ENCODE assay signal across 8 cellular contexts in genomic region chr7:876972-877311, GRCh38. TPM values are rescaled to one million over a fixed set of nuclear protein-coding genes. Genes with fewer than 3 reads are reported as not detected.
DNase-seq lines count a peak whose midpoint lies in the region; ATAC-seq and TF ChIP-seq lines count a peak whose summit lies in the region.

No MANE protein-coding gene starts in this region.

- H3K4me3 ChIP-seq in iPS-15b (ENCODE audit: low read depth, low read length): peak overlapping the region; percentile 87
- peak overlapping the region; percentile 72 to 87 for H3K4me3 ChIP-seq in stomach smooth muscle (ENCODE audit: low read length in 2 of 2)

- POLR2A ChIA-PET in activated CD8-positive, alpha-beta T cell treated with anti-CD3 and anti-CD28 coated beads, Interleukin-2, amount 10 ng/mL, durations not matched to agents 7 days and 5 days (lab: Charles Lee): interaction anchor here (0.8 to 2.3 kb wide), 4 partner anchors 30 to 98 kb away, joined by 3 to 11 read pairs (median 5); partner anchors contain the start of gene COX19

- no peak for DNase-seq in stimulated activated naive CD8-positive, alpha-beta T cell treated with anti-CD3 and anti-CD28 coated beads, Interleukin-15, Interleukin-2, amounts not matched to agents 100 U/mL and 50 U/mL, for 24 hours
- DNase-seq in activated CD8-positive, alpha-beta T cell treated with anti-CD3 and anti-CD28 coated beads, Interleukin-2, amount 10 ng/mL, durations not matched to agents 7 days and 5 days: no peak
- no peak for DNase-seq in NCI-H2227 treated with DMSO at 0.1 percent for 48 hours (lab: John Stamatoyannopoulos, UW)

- H3K36me3 Mint-ChIP-seq in stimulated activated naive CD8-positive, alpha-beta T cell treated with anti-CD3 and anti-CD28 coated beads, Interleukin-15, Interleukin-2, amounts not matched to agents 100 ng/mL and 50 ng/mL, for 24 hours (ENCODE audit: low read depth): peaks cover 35% of the 10 kb centered on the region
- peaks cover 25% of the 10 kb centered on the region for H3K36me3 Mint-ChIP-seq in activated CD8-positive, alpha-beta T cell treated with anti-CD3 and anti-CD28 coated beads, Interleukin-2, amount 10 ng/mL, durations not matched to agents 7 days and 5 days (ENCODE audit: low read depth)

- CTCF ChIA-PET in activated CD8-positive, alpha-beta T cell treated with anti-CD3 and anti-CD28 coated beads, Interleukin-2, amount 10 ng/mL, durations not matched to agents 7 days and 5 days (lab: Charles Lee): no interaction called here

- peaks cover 3% of the 10 kb centered on the region for H3K4me1 ChIP-seq in iPS-15b (ENCODE audit: control insufficient read depth, insufficient read depth, low read length)
- H3K4me1 ChIP-seq in stomach smooth muscle (ENCODE audit: control insufficient read depth, insufficient read depth, low read length): peaks cover 56% of the 10 kb centered on the region

- no peaks in the 10 kb centered on the region for H3K9me3 ChIP-seq in iPS-15b (ENCODE audit: control insufficient read depth, insufficient read depth, low read length)
- H3K9me3 ChIP-seq in stomach smooth muscle (ENCODE audit: control insufficient read depth in 2 of 2, low read length in 2 of 2): no peaks in the 10 kb centered on the region

- peak overlapping the region; percentile 93 for H3K4me3 Mint-ChIP-seq in stimulated activated naive CD8-positive, alpha-beta T cell treated with anti-CD3 and anti-CD28 coated beads, Interleukin-15, Interleukin-2, amounts not matched to agents 100 ng/mL and 50 ng/mL, for 24 hours
- H3K4me3 Mint-ChIP-seq in activated CD8-positive, alpha-beta T cell treated with anti-CD3 and anti-CD28 coated beads, Interleukin-2, amount 10 ng/mL, durations not matched to agents 7 days and 5 days: peak overlapping the region; percentile 88

- H3K27me3 ChIP-seq in iPS-15b (ENCODE audit: control insufficient read depth, insufficient read depth, low read length): no peaks in the 10 kb centered on the region
- no peaks in the 10 kb centered on the region for H3K27me3 ChIP-seq in stomach smooth muscle (ENCODE audit: control insufficient read depth in 1 of 2, insufficient read depth in 2 of 2, low read length in 2 of 2)

- H3K9me3 Mint-ChIP-seq in stimulated activated naive CD8-positive, alpha-beta T cell treated with anti-CD3 and anti-CD28 coated beads, Interleukin-15, Interleukin-2, amounts not matched to agents 100 ng/mL and 50 ng/mL, for 24 hours: no peaks in the 10 kb centered on the region
- H3K9me3 Mint-ChIP-seq in activated CD8-positive, alpha-beta T cell treated with anti-CD3 and anti-CD28 coated beads, Interleukin-2, amount 10 ng/mL, durations not matched to agents 7 days and 5 days (ENCODE audit: insufficient read depth): no peaks in the 10 kb centered on the region

- H3K27ac Mint-ChIP-seq in stimulated activated naive CD8-positive, alpha-beta T cell treated with anti-CD3 and anti-CD28 coated beads, Interleukin-15, Interleukin-2, amounts not matched to agents 100 ng/mL and 50 ng/mL, for 24 hours: peak overlapping the region; percentile 94
- peak overlapping the region; percentile 90 for H3K27ac Mint-ChIP-seq in activated CD8-positive, alpha-beta T cell treated with anti-CD3 and anti-CD28 coated beads, Interleukin-2, amount 10 ng/mL, durations not matched to agents 7 days and 5 days

- no peaks in the 10 kb centered on the region for H3K27me3 Mint-ChIP-seq in stimulated activated naive CD8-positive, alpha-beta T cell treated with anti-CD3 and anti-CD28 coated beads, Interleukin-15, Interleukin-2, amounts not matched to agents 100 ng/mL and 50 ng/mL, for 24 hours
- H3K27me3 Mint-ChIP-seq in activated CD8-positive, alpha-beta T cell treated with anti-CD3 and anti-CD28 coated beads, Interleukin-2, amount 10 ng/mL, durations not matched to agents 7 days and 5 days (ENCODE audit: low read depth): no peaks in the 10 kb centered on the region

- peaks cover 11% of the 10 kb centered on the region for H3K36me3 ChIP-seq in iPS-15b (ENCODE audit: control insufficient read depth, insufficient read depth, low read length)
- H3K36me3 ChIP-seq in stomach smooth muscle (ENCODE audit: control insufficient read depth in 2 of 2, insufficient read depth in 2 of 2, low read length in 2 of 2): peaks cover 7 to 22% of the 10 kb centered on the region in 2 donors

- H3K4me1 Mint-ChIP-seq in stimulated activated naive CD8-positive, alpha-beta T cell treated with anti-CD3 and anti-CD28 coated beads, Interleukin-15, Interleukin-2, amounts not matched to agents 100 ng/mL and 50 ng/mL, for 24 hours (ENCODE audit: low read depth): peaks cover 28% of the 10 kb centered on the region
- H3K4me1 Mint-ChIP-seq in activated CD8-positive, alpha-beta T cell treated with anti-CD3 and anti-CD28 coated beads, Interleukin-2, amount 10 ng/mL, durations not matched to agents 7 days and 5 days (ENCODE audit: low read depth): peaks cover 34% of the 10 kb centered on the region

- no peak for TF ChIP-seq POLR2A in GM18505 (IDR thresholded peaks at IDR 0.05; ENCODE audit: borderline replicate concordance, extremely low read depth, insufficient read depth, insufficient read length)

- H3K27ac ChIP-seq in stomach smooth muscle (ENCODE audit: low read length): peak overlapping the region; percentile 77

- ATAC-seq in stimulated activated naive CD8-positive, alpha-beta T cell treated with anti-CD3 and anti-CD28 coated beads, Interleukin-15, Interleukin-2, amounts not matched to agents 100 U/mL and 50 U/mL, for 24 hours: no peak
- peak; percentile 9 for ATAC-seq in HG03378 (IDR thresholded peaks at IDR 0.05; ENCODE audit: unreplicated experiment)
- no peak for ATAC-seq in activated CD8-positive, alpha-beta T cell treated with anti-CD3 and anti-CD28 coated beads, Interleukin-2, amount 10 ng/mL, durations not matched to agents 7 days and 5 days
- ATAC-seq in GM18505 (IDR thresholded peaks at IDR 0.05; ENCODE audit: unreplicated experiment): no peak

- peak overlapping the region; percentile 65 for H3K9ac ChIP-seq in iPS-15b (ENCODE audit: low read depth, low read length)
- H3K9ac ChIP-seq in stomach smooth muscle (ENCODE audit: low read length in 2 of 2): peak overlapping the region; percentile 81 to 86

RNA-seq across cellular contexts. Expression of gene GET4, which starts 0.6 kb away (rescaled TPM):
- total RNA-seq in activated CD8-positive, alpha-beta T cell treated with anti-CD3 and anti-CD28 coated beads, Interleukin-2, amount 10 ng/mL, durations not matched to agents 7 days and 5 days: 10 to 100 TPM; 32.2 to 38.3 TPM

RNA-seq across cellular contexts. Expression of gene SUN1, which starts 44.7 kb away (rescaled TPM):
- total RNA-seq in activated CD8-positive, alpha-beta T cell treated with anti-CD3 and anti-CD28 coated beads, Interleukin-2, amount 10 ng/mL, durations not matched to agents 7 days and 5 days: 10 to 100 TPM; 38.4 to 39.7 TPM
